Comparison of ENCODE assay signal across 12 cellular contexts in genomic region chr17:41211845-41212466, GRCh38. TPM values are rescaled to one million over a fixed set of nuclear protein-coding genes. Genes with fewer than 3 reads are reported as not detected.
DNase-seq lines count a peak whose midpoint lies in the region; ATAC-seq and TF ChIP-seq lines count a peak whose summit lies in the region.
"Had no signal": no experiment of that assay in that cellular context is flagged by ENCODE, and none has a peak within 500 bp of the region (broad histone marks: within the 10 kb centered on the region; RNA-seq: fewer than 3 reads in every experiment).

No MANE protein-coding gene starts in this region.

- TF ChIP-seq CTCF in LNCaP clone FGC (IDR thresholded peaks at IDR 0.05; ENCODE audit: control insufficient read depth, extremely low read depth, insufficient read depth): no peak
- no peak for TF ChIP-seq CTCF in mucosa of descending colon (IDR thresholded peaks at IDR 0.05)

- no peaks in the 10 kb centered on the region for H3K36me3 ChIP-seq in mucosa of descending colon (ENCODE audit: low read depth)

- peak; percentile 80 for ATAC-seq in mucosa of descending colon
- no peak for ATAC-seq in HG03442 (IDR thresholded peaks at IDR 0.05; ENCODE audit: unreplicated experiment)

- no peaks in the 10 kb centered on the region for H3K4me1 ChIP-seq in mucosa of descending colon (ENCODE audit: low read depth)

- DNase-seq in DMS79 treated with DMSO at 0.1 percent for 48 hours (lab: John Stamatoyannopoulos, UW) (peak; percentile 76), LNCaP clone FGC (ENCODE audit: low read depth) (peak; percentile 73), SHP77 (lab: John Stamatoyannopoulos, UW) (peak; percentile 28 to 31), mucosa of descending colon (peak in 2 of 3 donors; percentile 44 to 59), hepatic stellate cell (ENCODE audit: low spot score) (no peak), pons (ENCODE audit: low spot score) (no peak)
- DNase-seq: activated CD4-positive, alpha-beta T cell treated with anti-CD3 and anti-CD28 coated beads, Interleukin-2, amount 10 ng/mL, durations not matched to agents 24 days and 14 days; activated naive CD4-positive, alpha-beta T cell treated with anti-CD3 and anti-CD28 coated beads for 36 hours; dorsolateral prefrontal cortex; NCI-H1048 had no signal

- no peaks in the 10 kb centered on the region for H3K9me3 ChIP-seq in mucosa of descending colon

- H3K4me3 ChIP-seq in LNCaP clone FGC (ENCODE audit: low read depth, low read length): no peak overlapping the region
- H3K4me3 ChIP-seq in mucosa of descending colon: no peak overlapping the region
- H3K4me3 ChIP-seq: dorsolateral prefrontal cortex had no signal

- intact Hi-C loops in mucosa of descending colon (cut with DNase I, micrococcal nuclease): no loop called here

RNA-seq across cellular contexts. Expression of gene KRTAP9-2, which starts 14.5 kb away (rescaled TPM):
- not detected for total RNA-seq in mucosa of descending colon
- total RNA-seq: activated CD4-positive, alpha-beta T cell treated with anti-CD3 and anti-CD28 coated beads, Interleukin-2, amount 10 ng/mL, durations not matched to agents 24 days and 14 days; activated naive CD4-positive, alpha-beta T cell treated with anti-CD3 and anti-CD28 coated beads for 36 hours; dorsolateral prefrontal cortex; H4 had no signal

RNA-seq across cellular contexts. Expression of gene KRTAP9-3, which starts 20.3 kb away (rescaled TPM):
- not detected for total RNA-seq in mucosa of descending colon
- total RNA-seq: activated CD4-positive, alpha-beta T cell treated with anti-CD3 and anti-CD28 coated beads, Interleukin-2, amount 10 ng/mL, durations not matched to agents 24 days and 14 days; activated naive CD4-positive, alpha-beta T cell treated with anti-CD3 and anti-CD28 coated beads for 36 hours; dorsolateral prefrontal cortex; H4 had no signal

RNA-seq across cellular contexts. Expression of gene KRTAP9-1, which starts 22.3 kb away (rescaled TPM):
- total RNA-seq in mucosa of descending colon: not detected
- total RNA-seq: activated CD4-positive, alpha-beta T cell treated with anti-CD3 and anti-CD28 coated beads, Interleukin-2, amount 10 ng/mL, durations not matched to agents 24 days and 14 days; activated naive CD4-positive, alpha-beta T cell treated with anti-CD3 and anti-CD28 coated beads for 36 hours; dorsolateral prefrontal cortex; H4 had no signal

RNA-seq across cellular contexts. Expression of gene KRTAP9-8, which starts 25.8 kb away (rescaled TPM):
- not detected for total RNA-seq in mucosa of descending colon
- total RNA-seq: activated CD4-positive, alpha-beta T cell treated with anti-CD3 and anti-CD28 coated beads, Interleukin-2, amount 10 ng/mL, durations not matched to agents 24 days and 14 days; activated naive CD4-positive, alpha-beta T cell treated with anti-CD3 and anti-CD28 coated beads for 36 hours; dorsolateral prefrontal cortex; H4 had no signal

RNA-seq across cellular contexts. Expression of gene KRTAP4-1, which starts 27.2 kb away (rescaled TPM):
- under 1 TPM in 1 of 3 donors, not detected in 2; 0.84 TPM for total RNA-seq in mucosa of descending colon
- total RNA-seq: activated CD4-positive, alpha-beta T cell treated with anti-CD3 and anti-CD28 coated beads, Interleukin-2, amount 10 ng/mL, durations not matched to agents 24 days and 14 days; activated naive CD4-positive, alpha-beta T cell treated with anti-CD3 and anti-CD28 coated beads for 36 hours; dorsolateral prefrontal cortex; H4 had no signal

Comparison
In these comparisons a context has a peak if more than half of its experiments do, and no peak if none do; other contexts are left out.
1. DNase-seq: peak in DMS79 treated with DMSO at 0.1 percent for 48 hours (single experiment), LNCaP clone FGC (single experiment), SHP77 (2 of 2) and mucosa of descending colon (2 of 3); none in hepatic stellate cell (single experiment) and pons (single experiment).